1 cellular context compared by ENCODE assay signal in the genomic region with DNA sequence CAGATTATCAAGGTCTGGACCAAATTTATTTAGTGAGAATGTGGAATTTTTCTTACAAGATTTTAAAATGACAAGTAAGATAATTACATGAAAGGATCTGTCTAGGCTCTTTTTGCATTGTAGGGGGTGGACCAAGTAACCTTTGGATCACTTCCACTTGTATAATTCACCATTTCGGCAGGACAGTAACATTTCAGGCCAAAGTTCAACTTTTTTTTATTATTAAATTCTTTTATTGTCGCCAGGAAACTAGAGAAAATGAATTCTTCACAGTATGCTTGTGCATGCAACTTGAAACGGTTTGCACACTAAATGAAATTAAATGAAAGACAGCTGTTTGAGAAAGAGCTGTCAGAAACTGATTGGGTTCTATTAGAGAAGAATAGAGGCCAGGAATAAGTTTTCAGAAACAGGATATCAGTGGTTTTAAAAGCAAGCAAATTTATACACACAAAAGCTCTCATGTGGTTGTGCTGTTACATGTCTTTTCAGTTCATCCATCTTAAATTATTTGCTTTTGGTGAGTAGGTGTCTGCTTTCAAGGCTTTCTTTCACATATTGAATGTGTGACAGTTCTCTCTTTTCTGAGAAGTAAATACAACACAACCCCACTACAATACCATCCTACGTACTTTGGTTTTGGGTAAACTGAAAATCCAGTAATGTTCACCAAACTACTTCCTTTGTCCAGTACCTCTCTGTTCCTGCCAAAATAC.
TF ChIP-seq lines count a peak whose summit lies in the region.

No MANE protein-coding gene starts in this region.

TF ChIP-seq in IMR-90, 13 proteins besides CTCF, POLR2A, EP300 and RAD21 (continued from another document):
- TF ChIP-seq, protein P1, sequence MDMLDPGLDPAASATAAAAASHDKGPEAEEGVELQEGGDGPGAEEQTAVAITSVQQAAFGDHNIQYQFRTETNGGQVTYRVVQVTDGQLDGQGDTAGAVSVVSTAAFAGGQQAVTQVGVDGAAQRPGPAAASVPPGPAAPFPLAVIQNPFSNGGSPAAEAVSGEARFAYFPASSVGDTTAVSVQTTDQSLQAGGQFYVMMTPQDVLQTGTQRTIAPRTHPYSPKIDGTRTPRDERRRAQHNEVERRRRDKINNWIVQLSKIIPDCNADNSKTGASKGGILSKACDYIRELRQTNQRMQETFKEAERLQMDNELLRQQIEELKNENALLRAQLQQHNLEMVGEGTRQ (IDR thresholded peaks at IDR 0.05; ENCODE audit: low read depth, low read length), result no peak
- TF ChIP-seq CEBPB (IDR thresholded peaks at IDR 0.05; ENCODE audit: low read depth, low read length) (no peak), CHD1 (IDR thresholded peaks at IDR 0.05; ENCODE audit: low read depth, low read length) (no peak), MAFK (IDR thresholded peaks at IDR 0.05; ENCODE audit: low read depth, low read length) (no peak), MAZ (IDR thresholded peaks at IDR 0.05; ENCODE audit: borderline replicate concordance, low read depth, low read length) (no peak), NFE2L2 (IDR thresholded peaks at IDR 0.05; ENCODE audit: low read depth, low read length) (no peak), FOS (IDR thresholded peaks at IDR 0.05; ENCODE audit: low read depth, low read length) (no peak)
- TF ChIP-seq, protein P2, sequence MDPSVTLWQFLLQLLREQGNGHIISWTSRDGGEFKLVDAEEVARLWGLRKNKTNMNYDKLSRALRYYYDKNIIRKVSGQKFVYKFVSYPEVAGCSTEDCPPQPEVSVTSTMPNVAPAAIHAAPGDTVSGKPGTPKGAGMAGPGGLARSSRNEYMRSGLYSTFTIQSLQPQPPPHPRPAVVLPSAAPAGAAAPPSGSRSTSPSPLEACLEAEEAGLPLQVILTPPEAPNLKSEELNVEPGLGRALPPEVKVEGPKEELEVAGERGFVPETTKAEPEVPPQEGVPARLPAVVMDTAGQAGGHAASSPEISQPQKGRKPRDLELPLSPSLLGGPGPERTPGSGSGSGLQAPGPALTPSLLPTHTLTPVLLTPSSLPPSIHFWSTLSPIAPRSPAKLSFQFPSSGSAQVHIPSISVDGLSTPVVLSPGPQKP (IDR thresholded peaks at IDR 0.05; ENCODE audit: borderline replicate concordance, low read depth, low read length), result no peak
TF ChIP-seq in IMR-90: peak in this region for 0.
